In genomic region chr13:27384285-27384684, GRCh38 we compare ENCODE assay signal across 33 cellular contexts.
"Had no signal": no experiment of that assay in that cellular context is flagged by ENCODE, and none has a peak within 500 bp of the region (broad histone marks: within the 10 kb centered on the region; RNA-seq: fewer than 3 reads in every experiment).

No MANE protein-coding gene starts in this region.

- H3K4me3 ChIP-seq: adrenal gland, body of pancreas, breast epithelium had no signal

- H3K9me3 ChIP-seq: adrenal gland, body of pancreas, breast epithelium had no signal

- H3K36me3 ChIP-seq: adrenal gland, brain microvascular endothelial cell, breast epithelium had no signal

- H3K27me3 ChIP-seq: body of pancreas, brain microvascular endothelial cell, breast epithelium had no signal

- DNase-seq: activated B cell treated with CpG ODN at 0.5 μM for 24 hours; activated CD4-positive, alpha-beta memory T cell treated with anti-CD3 and anti-CD28 coated beads for 36 hours; activated CD4-positive, alpha-beta T cell treated with anti-CD3 and anti-CD28 coated beads for 4 hours; activated CD4-positive, alpha-beta T cell treated with anti-CD3 and anti-CD28 coated beads, Interleukin-2, amount 10 ng/mL, durations not matched to agents 24 days and 14 days; activated CD4-positive, alpha-beta T cell treated with anti-CD3 and anti-CD28 coated beads, Interleukin-2, amount 50 U/mL, for 1 hour; activated CD4-positive, alpha-beta T cell treated with anti-CD3 and anti-CD28 coated beads, Interleukin-2, amount 50 U/mL, for 4 hours; activated CD4-positive, CD25-positive, alpha-beta regulatory T cell treated with anti-CD3 and anti-CD28 coated beads, Interleukin-2, amount 50 U/mL, for 72 hours; activated CD8-positive, alpha-beta memory T cell treated with anti-CD3 and anti-CD28 coated beads, Interleukin-2, amount 50 U/mL, for 4 hours; activated CD8-positive, alpha-beta T cell treated with anti-CD3 and anti-CD28 coated beads for 36 hours; activated effector memory CD4-positive, alpha-beta T cell treated with anti-CD3 and anti-CD28 coated beads, Interleukin-2, amount 50 U/mL, for 16 hours; activated gamma-delta T cell treated with Interleukin-2 at 50 U/mL for 16 hours; activated naive CD4-positive, alpha-beta T cell; activated naive CD4-positive, alpha-beta T cell treated with anti-CD3 and anti-CD28 coated beads for 36 hours; activated naive CD4-positive, alpha-beta T cell treated with anti-CD3 and anti-CD28 coated beads, Interleukin-2, amount 50 U/mL, for 16 hours; activated naive CD8-positive, alpha-beta T cell treated with anti-CD3 and anti-CD28 coated beads for 36 hours; activated T-cell treated with anti-CD3 and anti-CD28 coated beads for 4 hours; activated T-cell treated with anti-CD3 and anti-CD28 coated beads, Interleukin-2, amount 50 U/mL, for 1 hour; activated T-cell treated with anti-CD3 and anti-CD28 coated beads, Interleukin-2, amount 50 U/mL, for 4 hours; activated T-cell treated with anti-CD3 and anti-CD28 coated beads, Interleukin-2, amount 50 U/mL, for 72 hours; adrenal gland; amniotic stem cell; aorta; brain microvascular endothelial cell; central memory CD4-positive, alpha-beta T cell; T-helper 2 cell; T-helper 9 cell had no signal

- ATAC-seq: activated CD8-positive, alpha-beta T cell treated with anti-CD3 and anti-CD28 coated beads for 36 hours; activated naive CD4-positive, alpha-beta T cell treated with anti-CD3 and anti-CD28 coated beads, Interleukin-2, amount 50 U/mL, for 72 hours; activated T-cell treated with anti-CD3 and anti-CD28 coated beads, Interleukin-2, amount 50 U/mL, for 4 hours; activated T-cell treated with anti-CD3 and anti-CD28 coated beads, Interleukin-2, amount 50 U/mL, for 72 hours; activated T-helper 17 cell treated with anti-CD3 and anti-CD28 coated beads, Interleukin-2, amount 50 U/mL, for 72 hours; body of pancreas had no signal

- H3K27ac ChIP-seq: adrenal gland, body of pancreas, brain microvascular endothelial cell, breast epithelium, VCaP had no signal

- FAIRE-seq: astrocyte, TTC549 had no signal

- H3K4me1 ChIP-seq: adrenal gland, body of pancreas, breast epithelium had no signal
